In the genomic region with DNA sequence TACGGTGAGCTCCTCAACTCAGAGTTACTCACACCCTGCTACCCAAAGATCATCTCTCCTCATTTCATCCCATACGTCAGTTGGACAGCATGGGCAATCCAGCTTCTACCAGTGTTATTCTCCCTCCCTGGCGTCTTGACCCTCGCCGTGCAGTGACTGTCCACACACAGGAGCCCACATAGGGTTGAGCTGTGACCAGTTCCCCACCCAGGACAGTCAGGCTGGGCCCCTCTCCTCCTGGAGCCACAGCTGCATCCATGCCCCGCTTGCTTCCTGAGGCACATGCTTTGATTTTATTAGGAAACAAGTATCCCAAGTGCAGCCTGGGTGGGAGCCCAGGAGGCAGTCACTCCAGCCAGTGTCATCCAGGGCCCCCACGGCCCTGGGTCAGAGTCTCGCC, we compare ENCODE assay signal across 26 cellular contexts.
"Had no signal": no experiment of that assay in that cellular context is flagged by ENCODE, and none has a peak within 500 bp of the region (broad histone marks: within the 10 kb centered on the region; RNA-seq: fewer than 3 reads in every experiment).

No MANE protein-coding gene starts in this region.

- FAIRE-seq: colon, endometrium, endothelial cell of umbilical vein, frontal cortex had no signal

- H3K27me3 ChIP-seq: colonic mucosa, foreskin keratinocyte had no signal

- ATAC-seq: effector memory CD8-positive, alpha-beta T cell; esophagus mucosa; foreskin keratinocyte; gastrocnemius medialis; gastroesophageal sphincter had no signal

- H3K9me3 Mint-ChIP-seq: dendritic cell treated with granulocyte-macrophage colony-stimulating factor and Interleukin-4, amounts not matched to agents 40 ng/mL and 50 ng/mL, for 4 days; effector memory CD8-positive, alpha-beta T cell; endodermal cell had no signal

- H3K4me3 ChIP-seq: colonic mucosa, coronary artery, dorsolateral prefrontal cortex, esophagus muscularis mucosa, esophagus squamous epithelium, gastrocnemius medialis, gastroesophageal sphincter had no signal

- DNase-seq: colonic mucosa; cortex of kidney; dermis blood vessel endothelial cell; dorsolateral prefrontal cortex; effector CD4-positive, alpha-beta T cell; effector CD8-positive, alpha-beta T cell; effector memory CD4-positive, alpha-beta T cell; effector memory CD8-positive, alpha-beta T cell; endodermal cell; erythroblast; esophagus squamous epithelium; foreskin fibroblast; foreskin keratinocyte; foreskin melanocyte; gastrocnemius medialis; glutamatergic neuron had no signal

- H3K36me3 ChIP-seq: colonic mucosa, esophagus muscularis mucosa, esophagus squamous epithelium, gastrocnemius medialis, gastroesophageal sphincter had no signal

- H3K4me3 Mint-ChIP-seq: dendritic cell treated with granulocyte-macrophage colony-stimulating factor and Interleukin-4, amounts not matched to agents 40 ng/mL and 50 ng/mL, for 4 days; effector memory CD8-positive, alpha-beta T cell; endodermal cell had no signal

- H3K4me1 ChIP-seq: colonic mucosa, foreskin keratinocyte, gastrocnemius medialis had no signal

- H3K9me3 ChIP-seq: colonic mucosa, esophagus muscularis mucosa, esophagus squamous epithelium, gastrocnemius medialis, gastroesophageal sphincter had no signal

- H3K27ac Mint-ChIP-seq: dendritic cell treated with granulocyte-macrophage colony-stimulating factor and Interleukin-4, amounts not matched to agents 40 ng/mL and 50 ng/mL, for 4 days; effector memory CD8-positive, alpha-beta T cell; endodermal cell had no signal

- H3K27ac ChIP-seq: colonic mucosa, coronary artery, dorsolateral prefrontal cortex, epithelial cell of prostate, esophagus muscularis mucosa, esophagus squamous epithelium, foreskin keratinocyte, gastrocnemius medialis, gastroesophageal sphincter had no signal
